Comparison of ENCODE assay signal across 1 cellular context in genomic region chr6:7119272-7119801, GRCh38.
TF ChIP-seq lines count a peak whose summit lies in the region.

No MANE protein-coding gene starts in this region.

TF ChIP-seq in K562, 482 proteins besides CTCF, POLR2A, EP300 and RAD21 (continued from another document and continues in another):
- TF ChIP-seq CHD7 (IDR thresholded peaks at IDR 0.05; ENCODE audit: low read depth, low read length) (no peak), ZNF561 (CRISPR knock-in tag; conservative IDR thresholded peaks at IDR 0.05) (no peak), PCBP1 (IDR thresholded peaks at IDR 0.05; ENCODE audit: low read depth, low read length, poor library complexity, severe bottlenecking) (no peak), ZBTB43 (CRISPR knock-in tag; IDR thresholded peaks at IDR 0.05) (no peak), CGGBP1 (CRISPR knock-in tag; IDR thresholded peaks at IDR 0.05) (0 out of 2 replicates have a peak, but pooled peaks have one; percentile 15), ELK3 (CRISPR knock-in tag; IDR thresholded peaks at IDR 0.05) (no peak), FOXA3 (CRISPR knock-in tag; conservative IDR thresholded peaks at IDR 0.05 in 1 of 2, IDR thresholded peaks at IDR 0.05 in 1 of 2) (0 out of 4 replicates have a peak, but pooled peaks of 1 of the 2 experiments have one; percentile 16), GATAD2A (IDR thresholded peaks at IDR 0.05) (peak; percentile 85), ZNF124 (CRISPR knock-in tag; IDR thresholded peaks at IDR 0.05) (no peak), MIER1 (IDR thresholded peaks at IDR 0.05; ENCODE audit: low read depth) (0 out of 2 replicates have a peak, but pooled peaks have one; percentile 66), PRMT5 (CRISPR knock-in tag; IDR thresholded peaks at IDR 0.05) (no peak), SAFB2 (IDR thresholded peaks at IDR 0.05; ENCODE audit: borderline replicate concordance, low read depth, low read length, severe bottlenecking) (no peak), HDGF (IDR thresholded peaks at IDR 0.05) (no peak), NEUROD1 (IDR thresholded peaks at IDR 0.05; ENCODE audit: borderline replicate concordance, low read depth, low read length, partially characterized antibody) (no peak), ZBTB9 (CRISPR knock-in tag; IDR thresholded peaks at IDR 0.05) (no peak), TFAP4 (CRISPR knock-in tag; IDR thresholded peaks at IDR 0.05; ENCODE audit: borderline replicate concordance) (no peak), ZNF23 (CRISPR knock-in tag; IDR thresholded peaks at IDR 0.05) (no peak), PHF8 (IDR thresholded peaks at IDR 0.05; ENCODE audit: borderline replicate concordance, low read length) (no peak), ETV1 (tag; conservative IDR thresholded peaks at IDR 0.05; ENCODE audit: low read depth) (no peak), HMG20B (CRISPR knock-in tag; IDR thresholded peaks at IDR 0.05) (no peak), NCOA2 (IDR thresholded peaks at IDR 0.05; ENCODE audit: partially characterized antibody in 2 of 2) (no peak), RFX1 (IDR thresholded peaks at IDR 0.05) (no peak), SAP30 (IDR thresholded peaks at IDR 0.05; ENCODE audit: borderline replicate concordance, insufficient read depth, low read depth, low read length, poor library complexity, severe bottlenecking) (peak; percentile 63), ZNF41 (CRISPR knock-in tag; conservative IDR thresholded peaks at IDR 0.05) (no peak), ID3 (CRISPR knock-in tag; IDR thresholded peaks at IDR 0.05) (no peak), ID3 (tag; IDR thresholded peaks at IDR 0.05) (0 out of 2 replicates have a peak, but pooled peaks have one; percentile 64), RNF2 (IDR thresholded peaks at IDR 0.05) (peak; percentile 54; the same call in 1 of the 2 replicates), NR3C1 (CRISPR knock-in tag; IDR thresholded peaks at IDR 0.05) (no peak), LEF1 (IDR thresholded peaks at IDR 0.05) (peak; percentile 90; the same call in 1 of the 2 replicates), IRF2 (CRISPR knock-in tag; IDR thresholded peaks at IDR 0.05) (no peak), CBX3 (IDR thresholded peaks at IDR 0.05; ENCODE audit: borderline replicate concordance in 1 of 2, low read length in 2 of 2) (0 out of 3 replicates have a peak, but pooled peaks of 1 of the 2 experiments have one; percentile 44), SP1 (CRISPR knock-in tag; IDR thresholded peaks at IDR 0.05) (0 out of 2 replicates have a peak, but pooled peaks have one; percentile 34), TCF7L2 (IDR thresholded peaks at IDR 0.05; ENCODE audit: low read depth, low read length) (no peak), GTF2E2 (tag; IDR thresholded peaks at IDR 0.05) (no peak), YY1 (IDR thresholded peaks at IDR 0.05; ENCODE audit: borderline replicate concordance in 1 of 3, control insufficient read depth in 1 of 3, extremely low read depth in 1 of 3, insufficient read depth in 3 of 3, insufficient read length in 1 of 3, insufficient replicate concordance in 2 of 3, low read depth in 1 of 3, low read length in 2 of 3) (peak in 1 of 3 experiments; percentile 53), ZNF174 (CRISPR knock-in tag; IDR thresholded peaks at IDR 0.05) (no peak), KHSRP (IDR thresholded peaks at IDR 0.05) (no peak), PATZ1 (CRISPR knock-in tag; IDR thresholded peaks at IDR 0.05; ENCODE audit: borderline replicate concordance) (no peak), ZBTB8A (IDR thresholded peaks at IDR 0.05; ENCODE audit: partially characterized antibody) (no peak), DEAF1 (CRISPR knock-in tag; IDR thresholded peaks at IDR 0.05) (no peak)
